Comparison of ENCODE assay signal across 8 cellular contexts in the genomic region with DNA sequence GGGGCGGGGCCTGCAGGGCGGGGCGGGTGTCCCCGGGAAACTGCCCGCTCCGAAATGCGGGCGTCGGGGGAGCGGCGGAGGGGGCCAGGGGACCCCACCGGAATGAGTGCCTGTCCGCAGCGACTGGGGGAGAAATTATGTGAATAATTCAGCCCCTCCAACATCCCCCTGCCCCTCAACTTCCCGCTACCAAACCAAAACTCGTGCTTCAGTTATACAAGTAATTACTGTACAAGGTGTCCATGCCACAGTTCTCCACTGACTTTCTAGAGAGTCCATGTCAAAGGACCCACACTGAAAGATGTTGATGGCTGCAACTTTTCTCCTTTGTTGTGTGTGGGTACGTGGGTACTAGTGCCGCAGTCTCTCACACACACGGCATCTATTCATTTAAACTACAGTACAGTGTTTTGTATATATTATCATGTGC. TPM values are rescaled to one million over a fixed set of nuclear protein-coding genes. Genes with fewer than 3 reads are reported as not detected.
A peak's percentile ranks its signal among the peaks of the same experiment; 100 is the strongest.
DNase-seq lines count a peak whose midpoint lies in the region; ATAC-seq and TF ChIP-seq lines count a peak whose summit lies in the region.

No MANE protein-coding gene starts in this region.

- H3K27me3 ChIP-seq in lower lobe of right lung (ENCODE audit: low read depth), result no peaks in the 10 kb centered on the region
- no peaks in the 10 kb centered on the region for H3K27me3 ChIP-seq in thymus (ENCODE audit: control insufficient read depth, insufficient read depth)

- peaks cover 38% of the 10 kb centered on the region for H3K4me1 ChIP-seq in lower lobe of right lung
- peaks cover 9% of the 10 kb centered on the region for H3K4me1 ChIP-seq in thymus (ENCODE audit: control insufficient read depth, insufficient read depth, low read length)

- H3K36me3 ChIP-seq in lower lobe of right lung (no peaks in the 10 kb centered on the region), thymus (ENCODE audit: control insufficient read depth, insufficient read depth) (no peaks in the 10 kb centered on the region)

- H3K9me3 ChIP-seq in lower lobe of right lung (no peaks in the 10 kb centered on the region), thymus (ENCODE audit: control insufficient read depth) (no peaks in the 10 kb centered on the region)

- H3K27ac Mint-ChIP-seq in activated CD4-positive, alpha-beta T cell treated with anti-CD3 and anti-CD28 coated beads for 36 hours, result peak overlapping the region; percentile 98

- H3K36me3 Mint-ChIP-seq in activated CD4-positive, alpha-beta T cell treated with anti-CD3 and anti-CD28 coated beads for 36 hours (ENCODE audit: low read depth), result no peaks in the 10 kb centered on the region

- POLR2A ChIA-PET in activated CD4-positive, alpha-beta T cell treated with anti-CD3 and anti-CD28 coated beads for 36 hours (lab: Charles Lee), result interaction anchor here (0.6 to 1.4 kb wide), 5 partner anchors 22 to 353 kb away, joined by 3 to 8 read pairs (median 3); no protein-coding TSS in a partner anchor

- peak overlapping the region; percentile 85 for H3K4me3 ChIP-seq in choroid plexus epithelial cell (ENCODE audit: low read depth, low read length)
- peak overlapping the region; percentile 81 for H3K4me3 ChIP-seq in lower lobe of right lung
- peak overlapping the region; percentile 93 for H3K4me3 ChIP-seq in thymus (ENCODE audit: low read length)

- TF ChIP-seq CTCF in choroid plexus epithelial cell (conservative IDR thresholded peaks at IDR 0.05; ENCODE audit: low read depth, low read length) (no peak), lower lobe of right lung (IDR thresholded peaks at IDR 0.05) (no peak)

- no peak for DNase-seq in activated CD4-positive, alpha-beta T cell treated with anti-CD3 and anti-CD28 coated beads for 36 hours
- DNase-seq in activated CD4-positive, alpha-beta T cell treated with anti-CD3 and anti-CD28 coated beads, Interleukin-2, amount 50 U/mL, for 1 hour, result no peak
- DNase-seq in NCI-H69 (lab: John Stamatoyannopoulos, UW) (peak; percentile 83), choroid plexus epithelial cell (ENCODE audit: low read depth) (peak; percentile 46), lower lobe of right lung (no peak), cerebellar nuclear complex (lab: John Stamatoyannopoulos, UW) (no peak)

- H3K9me3 Mint-ChIP-seq in activated CD4-positive, alpha-beta T cell treated with anti-CD3 and anti-CD28 coated beads for 36 hours (ENCODE audit: low read depth), result no peaks in the 10 kb centered on the region

- CTCF ChIA-PET in activated CD4-positive, alpha-beta T cell treated with anti-CD3 and anti-CD28 coated beads for 36 hours (lab: Charles Lee), result interaction anchor here (0.6 to 5.8 kb wide), 25 partner anchors 12 to 188 kb away, joined by 3 to 39 read pairs (median 5); a partner anchor contains a TSS

- H3K27ac ChIP-seq in lower lobe of right lung (peak overlapping the region; percentile 98), thymus (ENCODE audit: low read depth) (peak overlapping the region; percentile 96)

- ATAC-seq in activated CD4-positive, alpha-beta T cell treated with anti-CD3 and anti-CD28 coated beads for 36 hours, result peak; percentile 19
- ATAC-seq in HG02759 (IDR thresholded peaks at IDR 0.05; ENCODE audit: unreplicated experiment) (peak; percentile 4), lower lobe of right lung (peak; percentile 7 to 11)

- H3K4me1 Mint-ChIP-seq in activated CD4-positive, alpha-beta T cell treated with anti-CD3 and anti-CD28 coated beads for 36 hours, result peaks cover 30% of the 10 kb centered on the region

- 1% methylated on average over 19 of the region's 19 CpGs for WGBS in thymus

- no peaks in the 10 kb centered on the region for H3K27me3 Mint-ChIP-seq in activated CD4-positive, alpha-beta T cell treated with anti-CD3 and anti-CD28 coated beads for 36 hours

- peak overlapping the region; percentile 89 for H3K4me3 Mint-ChIP-seq in activated CD4-positive, alpha-beta T cell treated with anti-CD3 and anti-CD28 coated beads for 36 hours

- intact Hi-C loops in activated CD4-positive, alpha-beta T cell treated with anti-CD3 and anti-CD28 coated beads for 36 hours (cut with DNase I, micrococcal nuclease), result loop anchor here (1.0 to 5.0 kb wide), 15 partner anchors 16 to 542 kb away; a partner anchor contains a TSS
- intact Hi-C loops in lower lobe of right lung (cut with DNase I), result no loop called here

RNA-seq across cellular contexts. Expression of a gene that starts 0.4 kb away (rescaled TPM):
- 10 to 100 TPM; 38.0 to 39.4 TPM for total RNA-seq in activated CD4-positive, alpha-beta T cell treated with anti-CD3 and anti-CD28 coated beads for 36 hours
- total RNA-seq in lower lobe of right lung, result 41.7 TPM
- polyA plus RNA-seq in thymus, result 32.9 TPM

Comparison
In these comparisons a context has a peak if more than half of its experiments do, and no peak if none do; other contexts are left out.
1. DNase-seq: peak in NCI-H69 (single experiment) and choroid plexus epithelial cell (single experiment); none in activated CD4-positive, alpha-beta T cell treated with anti-CD3 and anti-CD28 coated beads for 36 hours (single experiment), activated CD4-positive, alpha-beta T cell treated with anti-CD3 and anti-CD28 coated beads, Interleukin-2, amount 50 U/mL, for 1 hour (single experiment), lower lobe of right lung (single experiment) and cerebellar nuclear complex (0 of 2).
2. Peak in every context shown above with its lines, with median percentiles within 50 percentile points of each other: ATAC-seq and H3K4me3 ChIP-seq.